ENCODE assay signal across 8 cellular contexts in the genomic region with DNA sequence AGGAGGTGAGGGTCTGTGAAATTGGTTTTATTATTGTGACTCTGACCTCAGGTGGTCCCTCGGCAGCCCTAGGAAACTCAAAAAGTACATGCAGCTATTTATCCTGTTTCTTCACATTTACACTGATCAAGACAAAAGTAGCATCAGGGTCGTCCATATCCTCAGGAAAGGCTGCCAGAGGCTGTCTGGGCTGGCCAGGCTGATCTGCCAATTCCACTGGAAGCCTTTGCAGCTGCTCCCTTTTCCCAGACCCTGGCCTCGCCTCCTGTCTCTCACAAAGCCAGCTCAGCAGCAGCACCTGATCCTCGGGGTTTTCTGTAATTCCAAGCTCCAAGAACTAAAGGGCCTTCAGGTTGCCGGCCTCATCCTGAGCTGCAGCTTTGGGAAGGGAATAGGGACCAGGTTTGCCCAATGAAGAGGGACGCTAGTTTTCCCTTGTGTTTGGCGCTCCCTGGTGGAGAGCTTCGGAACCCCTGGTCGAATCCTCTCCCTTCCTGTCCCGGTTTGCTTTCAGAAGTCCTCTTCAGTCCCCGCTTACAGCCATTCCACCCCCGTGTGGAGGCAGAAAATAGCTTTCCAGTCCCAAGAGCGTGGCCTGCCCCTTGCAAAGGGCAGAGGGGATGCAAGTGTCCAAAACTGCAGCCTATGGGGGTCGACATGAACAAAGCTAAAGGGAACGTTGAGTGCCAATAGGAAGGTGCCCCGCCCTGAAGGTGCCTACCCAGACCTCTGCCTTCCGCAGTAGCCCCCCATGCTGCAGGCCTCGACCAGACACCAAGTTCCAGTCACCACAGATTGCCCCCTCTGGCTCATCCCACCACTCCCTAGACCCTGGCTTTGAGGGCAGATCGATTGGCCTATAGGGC. TPM values are rescaled to one million over a fixed set of nuclear protein-coding genes. Genes with fewer than 3 reads are reported as not detected.
DNase-seq lines count a peak whose midpoint lies in the region; ATAC-seq and TF ChIP-seq lines count a peak whose summit lies in the region.

No MANE protein-coding gene starts in this region.

- no peak overlapping the region for H3K4me3 ChIP-seq in kidney epithelial cell (ENCODE audit: low read depth, low read length)

- H3K36me3 ChIP-seq in kidney epithelial cell (ENCODE audit: control insufficient read depth, insufficient read depth, low read length), result no peaks in the 10 kb centered on the region

- H3K27ac ChIP-seq in caudate nucleus (ENCODE audit: low read depth, low read length), result no peak overlapping the region

- TF ChIP-seq CTCF in GM10266 (IDR thresholded peaks at IDR 0.05; ENCODE audit: control insufficient read depth, insufficient read depth, low read depth, missing control alignments) (peak; percentile 75), kidney epithelial cell (IDR thresholded peaks at IDR 0.05; ENCODE audit: insufficient read depth, low read length, poor library complexity, severe bottlenecking) (peak; percentile 80)

- H3K27me3 ChIP-seq in kidney epithelial cell (ENCODE audit: control insufficient read depth, insufficient read depth, low read length), result no peaks in the 10 kb centered on the region

- no peak for ATAC-seq in GM21367 (IDR thresholded peaks at IDR 0.05; ENCODE audit: unreplicated experiment)
- no peak for ATAC-seq in GM18861 (IDR thresholded peaks at IDR 0.05; ENCODE audit: unreplicated experiment)

- DNase-seq in GM10266 (ENCODE audit: extremely low spot score) (peak; percentile 72), NCI-H1092 (lab: John Stamatoyannopoulos, UW) (peak; percentile 6), caudate nucleus (lab: John Stamatoyannopoulos, UW) (peak in 49 of 61 donors; percentile 4 to 70 (median 30)), kidney epithelial cell (ENCODE audit: low read depth) (no peak)
- peak; percentile 7 to 49 (median 32) for DNase-seq in activated CD4-positive, CD25-positive, alpha-beta regulatory T cell (lab: John Stamatoyannopoulos, UW)
- peak; percentile 76 to 81 for DNase-seq in stimulated activated CD4-positive, alpha-beta T cell treated with anti-CD3 and anti-CD28 coated beads, Interleukin-2, amount 100 ng/mL, for 24 hours

RNA-seq across cellular contexts. Expression of gene MFSD6L, which starts 13.4 kb away (rescaled TPM):
- total RNA-seq in kidney epithelial cell, result 0.27 and 0.54 TPM in 2 replicates

RNA-seq across cellular contexts. Expression of gene SPDYE4, which starts 27.4 kb away (rescaled TPM):
- total RNA-seq in kidney epithelial cell, result not detected in 2 replicates

RNA-seq across cellular contexts. Expression of gene CCDC42, which starts 41.1 kb away (rescaled TPM):
- 0.41 TPM in 1 of 2 replicates, not detected in the other for total RNA-seq in kidney epithelial cell
